In the genomic region with DNA sequence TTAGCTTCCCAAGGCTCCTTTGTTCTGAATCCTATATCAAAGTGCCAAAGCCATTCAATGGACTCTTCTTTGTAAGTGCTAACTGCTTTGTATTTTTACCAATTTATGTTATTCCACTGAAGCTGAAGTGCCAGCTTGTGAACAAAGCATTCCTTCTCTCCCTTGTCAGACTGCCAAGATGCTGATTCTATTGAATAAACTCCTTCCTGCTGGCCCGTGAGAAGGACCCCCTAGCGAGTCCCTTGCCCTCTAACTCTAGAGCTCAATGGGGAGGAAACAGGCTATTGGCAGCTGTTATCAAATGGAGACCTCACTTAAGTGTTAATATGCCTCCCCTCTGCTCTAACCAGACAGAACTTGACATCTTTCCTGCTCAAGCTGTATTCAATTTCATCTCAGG, we compare ENCODE assay signal across 17 cellular contexts.
DNase-seq lines count a peak whose midpoint lies in the region; ATAC-seq and TF ChIP-seq lines count a peak whose summit lies in the region.
"Had no signal": no experiment of that assay in that cellular context is flagged by ENCODE, and none has a peak within 500 bp of the region (broad histone marks: within the 10 kb centered on the region; RNA-seq: fewer than 3 reads in every experiment).

No MANE protein-coding gene starts in this region.

- no peak for TF ChIP-seq CTCF in retinal pigment epithelial cell (conservative IDR thresholded peaks at IDR 0.05; ENCODE audit: low read depth, low read length)

- H3K4me3 ChIP-seq in retinal pigment epithelial cell (ENCODE audit: low read length) = no peak overlapping the region
- H3K4me3 ChIP-seq: K562, pancreas had no signal

- ATAC-seq in HG02973 (IDR thresholded peaks at IDR 0.05; ENCODE audit: unreplicated experiment) (no peak), HG03097 (IDR thresholded peaks at IDR 0.05; ENCODE audit: low FRiP score, unreplicated experiment) (no peak)
- ATAC-seq: K562, pancreas had no signal

- DNase-seq in DMS 273 (lab: John Stamatoyannopoulos, UW; ENCODE audit: unreplicated experiment) = peak; percentile 8
- DNase-seq in DMS 273 treated with DMSO at 0.1 percent for 48 hours (lab: John Stamatoyannopoulos, UW) = no peak
- peak; percentile 82 for DNase-seq in NCI-H69 (lab: John Stamatoyannopoulos, UW)
- peak; percentile 60 for DNase-seq in iPS DF 4.7 (ENCODE audit: extremely low read depth, low spot score)
- DNase-seq in retinal pigment epithelial cell (ENCODE audit: low read depth) = peak; percentile 2
- DNase-seq in stimulated activated CD8-positive, alpha-beta memory T cell treated with anti-CD3 and anti-CD28 coated beads, Interleukin-4, amount 100 ng/mL, for 48 hours = no peak
- DNase-seq: activated CD4-positive, CD25-positive, alpha-beta regulatory T cell treated with anti-CD3 and anti-CD28 coated beads, Interleukin-2, amount 50 U/mL, for 72 hours; activated CD8-positive, alpha-beta memory T cell treated with anti-CD3 and anti-CD28 coated beads, Interleukin-2, amount 50 U/mL, for 4 hours; activated naive CD4-positive, alpha-beta T cell treated with anti-CD3 and anti-CD28 coated beads for 36 hours; effector CD8-positive, alpha-beta T cell; NCI-H1694; NK-92 treated with Interleukin-12 subunit alpha and Interleukin-12 subunit beta, amount 100 ng/mL, for 24 hours; pancreas; T-helper 2 cell had no signal

Comparison
In these comparisons a context has a peak if more than half of its experiments do, and no peak if none do; other contexts are left out.
1. DNase-seq: peak in DMS 273 (single experiment), NCI-H69 (single experiment), iPS DF 4.7 (single experiment) and retinal pigment epithelial cell (single experiment); none in DMS 273 treated with DMSO at 0.1 percent for 48 hours (single experiment) and stimulated activated CD8-positive, alpha-beta memory T cell treated with anti-CD3 and anti-CD28 coated beads, Interleukin-4, amount 100 ng/mL, for 48 hours (single experiment).